ENCODE assay signal across 8 cellular contexts in genomic region chr6:32894085-32895005, GRCh38. TPM values are rescaled to one million over a fixed set of nuclear protein-coding genes. Genes with fewer than 3 reads are reported as not detected.
A peak's percentile ranks its signal among the peaks of the same experiment; 100 is the strongest.
DNase-seq lines count a peak whose midpoint lies in the region; TF ChIP-seq lines count a peak whose summit lies in the region.

No MANE protein-coding gene starts in this region.

- DNase-seq in GM04503 (ENCODE audit: low read depth), result peak; percentile 60
- peak; percentile 78 for DNase-seq in HFF-Myc (ENCODE audit: extremely low read depth, low read depth)
- DNase-seq in MV-4-11 (lab: John Stamatoyannopoulos, UW), result peak; percentile 86
- DNase-seq in SJSA1 (ENCODE audit: low read depth in 1 of 2, low spot score in 2 of 2), result peak; percentile 89 to 97
- peak; percentile 96 for DNase-seq in activated naive CD4-positive, alpha-beta T cell treated with anti-CD3 and anti-CD28 coated beads, Interleukin-2, amount 10 ng/mL, durations not matched to agents 7 days and 5 days
- DNase-seq in glomerular endothelial cell (ENCODE audit: extremely low read depth, low read depth, low spot score), result peak; percentile 62
- peak; percentile 94 for DNase-seq in occipital lobe (lab: John Stamatoyannopoulos, UW)

- H3K27ac ChIP-seq in SJSA1 (peak overlapping the region; percentile 28), temporal lobe (ENCODE audit: low read depth, low read length) (peak overlapping the region; percentile 28)

- H3K36me3 Mint-ChIP-seq in activated naive CD4-positive, alpha-beta T cell treated with anti-CD3 and anti-CD28 coated beads, Interleukin-2, amount 10 ng/mL, durations not matched to agents 7 days and 5 days, result peaks cover 14% of the 10 kb centered on the region

- peaks cover 9% of the 10 kb centered on the region for H3K4me1 ChIP-seq in SJSA1 (replicated peaks)

- 0 out of 2 replicates have a peak, but pooled peaks cover 12% of the 10 kb centered on the region for H3K27me3 ChIP-seq in SJSA1 (replicated peaks)

- H3K36me3 ChIP-seq in SJSA1, result peaks cover 4% of the 10 kb centered on the region

- peak overlapping the region; percentile 99 for H3K4me3 Mint-ChIP-seq in activated naive CD4-positive, alpha-beta T cell treated with anti-CD3 and anti-CD28 coated beads, Interleukin-2, amount 10 ng/mL, durations not matched to agents 7 days and 5 days

- H3K4me3 ChIP-seq in HFF-Myc (replicated peaks; ENCODE audit: low read depth, low read length), result peak overlapping the region; percentile 63
- peak overlapping the region; percentile 69 for H3K4me3 ChIP-seq in SJSA1

- peak overlapping the region; percentile 91 for H3K27ac Mint-ChIP-seq in activated naive CD4-positive, alpha-beta T cell treated with anti-CD3 and anti-CD28 coated beads, Interleukin-2, amount 10 ng/mL, durations not matched to agents 7 days and 5 days

- no peaks in the 10 kb centered on the region for H3K9me3 ChIP-seq in SJSA1 (replicated peaks)

- CTCF ChIA-PET in activated naive CD4-positive, alpha-beta T cell treated with anti-CD3 and anti-CD28 coated beads, Interleukin-2, amount 10 ng/mL, durations not matched to agents 7 days and 5 days (lab: Charles Lee), result interaction anchor here (0.9 to 3.6 kb wide), 11 partner anchors 9 to 90 kb away, joined by 3 to 18 read pairs (median 5); partner anchors contain the start of genes HLA-DMA and TAP2

- peaks cover 12% of the 10 kb centered on the region for H3K27me3 Mint-ChIP-seq in activated naive CD4-positive, alpha-beta T cell treated with anti-CD3 and anti-CD28 coated beads, Interleukin-2, amount 10 ng/mL, durations not matched to agents 7 days and 5 days

- peaks cover 46% of the 10 kb centered on the region for H3K4me1 Mint-ChIP-seq in activated naive CD4-positive, alpha-beta T cell treated with anti-CD3 and anti-CD28 coated beads, Interleukin-2, amount 10 ng/mL, durations not matched to agents 7 days and 5 days

- H3K9me3 Mint-ChIP-seq in activated naive CD4-positive, alpha-beta T cell treated with anti-CD3 and anti-CD28 coated beads, Interleukin-2, amount 10 ng/mL, durations not matched to agents 7 days and 5 days, result no peaks in the 10 kb centered on the region

- no peak for TF ChIP-seq CTCF in HFF-Myc (IDR thresholded peaks at IDR 0.05; ENCODE audit: low read depth, low read length, missing control alignments)

RNA-seq across cellular contexts. Expression of gene PSMB9, which starts 40.4 kb away (rescaled TPM):
- 66.0 and 91.8 TPM in 2 replicates for total RNA-seq in SJSA1 (2014; rRNA removed; shearing (Covaris generic))
- total RNA-seq in glomerular endothelial cell (53.8 and 55.1 TPM in 2 replicates), occipital lobe (5.8 TPM), temporal lobe (0.74 TPM)

RNA-seq across cellular contexts. Expression of gene TAP1, which starts 40.8 kb away (rescaled TPM):
- 92.8 and 106 TPM in 2 replicates for total RNA-seq in SJSA1 (2014; rRNA removed; shearing (Covaris generic))
- total RNA-seq in glomerular endothelial cell, result 75.3 and 106 TPM in 2 replicates
- 7.5 TPM for total RNA-seq in occipital lobe
- 3.4 TPM for total RNA-seq in temporal lobe

RNA-seq across cellular contexts. Expression of gene HLA-DMB, which starts 46.5 kb away (rescaled TPM):
- total RNA-seq in SJSA1 (2014; rRNA removed; shearing (Covaris generic)), result not detected in 2 replicates
- total RNA-seq in glomerular endothelial cell, result 0.48 and 1.8 TPM in 2 replicates
- 2.0 TPM for total RNA-seq in occipital lobe
- 0.49 TPM for total RNA-seq in temporal lobe

RNA-seq across cellular contexts. Expression of gene PSMB8, which starts 50.5 kb away (rescaled TPM):
- total RNA-seq in SJSA1 (2014; rRNA removed; shearing (Covaris generic)), result 107 and 118 TPM in 2 replicates
- total RNA-seq in glomerular endothelial cell (62.9 and 67.0 TPM in 2 replicates), occipital lobe (5.3 TPM), temporal lobe (2.0 TPM)

RNA-seq across cellular contexts. Expression of gene TAP2, which starts 55.8 kb away (rescaled TPM):
- 18.5 and 34.2 TPM in 2 replicates for total RNA-seq in SJSA1 (2014; rRNA removed; shearing (Covaris generic))
- total RNA-seq in glomerular endothelial cell, result 23.2 and 36.1 TPM in 2 replicates
- total RNA-seq in occipital lobe, result 3.9 TPM
- total RNA-seq in temporal lobe, result 2.2 TPM

Comparison
In these comparisons a context has a peak if more than half of its experiments do, and no peak if none do; other contexts are left out.
1. Peak in every context shown above with its lines: DNase-seq, H3K4me3 ChIP-seq and H3K27ac ChIP-seq.